ENCODE assay signal across 8 cellular contexts in genomic region chr2:74849228-74849892, GRCh38. TPM values are rescaled to one million over a fixed set of nuclear protein-coding genes. Genes with fewer than 3 reads are reported as not detected.
DNase-seq lines count a peak whose midpoint lies in the region; ATAC-seq and TF ChIP-seq lines count a peak whose summit lies in the region.

No MANE protein-coding gene starts in this region.

- intact Hi-C loops in activated CD8-positive, alpha-beta T cell treated with anti-CD3 and anti-CD28 coated beads for 36 hours (cut with micrococcal nuclease) = no loop called here
- intact Hi-C loops in right cardiac atrium (cut with DNase I) = no loop called here

- CTCF ChIA-PET in activated CD8-positive, alpha-beta T cell treated with anti-CD3 and anti-CD28 coated beads for 36 hours (lab: Charles Lee) = interaction anchor here (1.2 to 4.8 kb wide), 3 partner anchors 13 to 134 kb away, joined by 3 to 35 read pairs (median 4); no protein-coding TSS in a partner anchor

- POLR2A ChIA-PET in activated CD8-positive, alpha-beta T cell treated with anti-CD3 and anti-CD28 coated beads for 36 hours (lab: Charles Lee) = interaction anchor here (1.5 kb wide), 1 partner anchor 10 kb away, joined by 5 read pairs; no protein-coding TSS in a partner anchor

- peaks cover 7% of the 10 kb centered on the region for H3K4me1 ChIP-seq in right cardiac atrium (ENCODE audit: control insufficient read depth, insufficient read depth, low read length)

- no peaks in the 10 kb centered on the region for H3K27me3 Mint-ChIP-seq in activated CD8-positive, alpha-beta T cell treated with anti-CD3 and anti-CD28 coated beads for 36 hours

- peak overlapping the region; percentile 48 for H3K4me3 Mint-ChIP-seq in activated CD8-positive, alpha-beta T cell treated with anti-CD3 and anti-CD28 coated beads for 36 hours
- peak overlapping the region; percentile 54 for H3K4me3 Mint-ChIP-seq in stimulated activated effector memory CD8-positive, alpha-beta T cell treated with anti-CD3 and anti-CD28 coated beads, Interleukin-12 subunit alpha, Interleukin-12 subunit beta, amount 100 ng/mL, for 72 hours

- H3K9me3 ChIP-seq in right cardiac atrium (ENCODE audit: control insufficient read depth, low read length) = no peaks in the 10 kb centered on the region

- no peaks in the 10 kb centered on the region for H3K9me3 Mint-ChIP-seq in activated CD8-positive, alpha-beta T cell treated with anti-CD3 and anti-CD28 coated beads for 36 hours
- no peaks in the 10 kb centered on the region for H3K9me3 Mint-ChIP-seq in stimulated activated effector memory CD8-positive, alpha-beta T cell treated with anti-CD3 and anti-CD28 coated beads, Interleukin-12 subunit alpha, Interleukin-12 subunit beta, amount 100 ng/mL, for 72 hours

- 37% methylated on average over 8 of the region's 8 CpGs for WGBS in right cardiac atrium

- H3K27ac ChIP-seq in right cardiac atrium (ENCODE audit: low read length) = peak overlapping the region; percentile 47

- peaks cover 44% of the 10 kb centered on the region for H3K36me3 Mint-ChIP-seq in activated CD8-positive, alpha-beta T cell treated with anti-CD3 and anti-CD28 coated beads for 36 hours (ENCODE audit: low read depth)
- peaks cover 35% of the 10 kb centered on the region for H3K36me3 Mint-ChIP-seq in stimulated activated effector memory CD8-positive, alpha-beta T cell treated with anti-CD3 and anti-CD28 coated beads, Interleukin-12 subunit alpha, Interleukin-12 subunit beta, amount 100 ng/mL, for 72 hours

- no peaks in the 10 kb centered on the region for H3K27me3 ChIP-seq in right cardiac atrium (ENCODE audit: control insufficient read depth, insufficient read depth)

- no peak for TF ChIP-seq CTCF in GM12864 (IDR thresholded peaks at IDR 0.05; ENCODE audit: low read depth, low read length, missing control alignments)
- TF ChIP-seq CTCF in activated CD8-positive, alpha-beta T cell treated with anti-CD3 and anti-CD28 coated beads for 36 hours (IDR thresholded peaks at IDR 0.05) = no peak

- peak; percentile 73 for DNase-seq in GM12864 (ENCODE audit: low read depth)
- peak; percentile 93 for DNase-seq in Jurkat, Clone E6-1 (ENCODE audit: low read depth, low spot score)
- peak; percentile 50 for DNase-seq in activated CD8-positive, alpha-beta T cell treated with anti-CD3 and anti-CD28 coated beads for 36 hours
- DNase-seq in right cardiac atrium = peak; percentile 39 to 77 (median 65)
- DNase-seq in stimulated activated effector memory CD8-positive, alpha-beta T cell treated with anti-CD3 and anti-CD28 coated beads, Interleukin-12 subunit alpha, Interleukin-12 subunit beta, amount 100 ng/mL, for 72 hours (ENCODE audit: low spot score in 2 of 2) = peak in 1 of 2 donors; percentile 62
- no peak for DNase-seq in T1000 (lab: John Stamatoyannopoulos, UW)
- DNase-seq in NCI-H510A (lab: John Stamatoyannopoulos, UW) = no peak

- H3K4me3 ChIP-seq in GM12864 (ENCODE audit: low read depth, low read length) (peak overlapping the region; percentile 6), right cardiac atrium (ENCODE audit: low read length) (no peak overlapping the region)
- peak overlapping the region; percentile 45 for H3K4me3 ChIP-seq in Jurkat, Clone E6-1 (ENCODE audit: low read length)

- H3K4me1 Mint-ChIP-seq in activated CD8-positive, alpha-beta T cell treated with anti-CD3 and anti-CD28 coated beads for 36 hours (ENCODE audit: low read depth) = peaks cover 66% of the 10 kb centered on the region
- H3K4me1 Mint-ChIP-seq in stimulated activated effector memory CD8-positive, alpha-beta T cell treated with anti-CD3 and anti-CD28 coated beads, Interleukin-12 subunit alpha, Interleukin-12 subunit beta, amount 100 ng/mL, for 72 hours = peaks cover 53% of the 10 kb centered on the region

- peak; percentile 81 for ATAC-seq in GM21619 (IDR thresholded peaks at IDR 0.05; ENCODE audit: unreplicated experiment)
- ATAC-seq in activated CD8-positive, alpha-beta T cell treated with anti-CD3 and anti-CD28 coated beads for 36 hours = peak; percentile 82
- peak; percentile 58 to 61 for ATAC-seq in right cardiac atrium
- peak; percentile 85 for ATAC-seq in stimulated activated effector memory CD8-positive, alpha-beta T cell treated with anti-CD3 and anti-CD28 coated beads, Interleukin-12 subunit alpha, Interleukin-12 subunit beta, amount 100 ng/mL, for 72 hours

- H3K27ac Mint-ChIP-seq in activated CD8-positive, alpha-beta T cell treated with anti-CD3 and anti-CD28 coated beads for 36 hours = peak overlapping the region; percentile 79
- H3K27ac Mint-ChIP-seq in stimulated activated effector memory CD8-positive, alpha-beta T cell treated with anti-CD3 and anti-CD28 coated beads, Interleukin-12 subunit alpha, Interleukin-12 subunit beta, amount 100 ng/mL, for 72 hours = peak overlapping the region; percentile 49

RNA-seq across cellular contexts. Expression of gene HK2, which starts 15.4 kb away (rescaled TPM):
- 17.0 TPM for polyA plus RNA-seq in Jurkat, Clone E6-1 (2012; ENCODE audit: insufficient read depth, insufficient read length)
- 100 to 1,000 TPM; 121 to 124 TPM for total RNA-seq in activated CD8-positive, alpha-beta T cell treated with anti-CD3 and anti-CD28 coated beads for 36 hours
- 1 to 10 TPM; 2.0 to 6.0 (median 2.8) TPM for total RNA-seq in right cardiac atrium
- 2.9 TPM for polyA plus RNA-seq in right cardiac atrium

Comparison
In these comparisons a context has a peak if more than half of its experiments do, and no peak if none do; other contexts are left out.
1. DNase-seq: peak in GM12864 (single experiment), Jurkat, Clone E6-1 (single experiment), activated CD8-positive, alpha-beta T cell treated with anti-CD3 and anti-CD28 coated beads for 36 hours (single experiment) and right cardiac atrium (3 of 3); none in T1000 (single experiment) and NCI-H510A (single experiment).
2. RNA of gene HK2, which starts 15.4 kb away (total RNA-seq): 121 to 124 TPM in activated CD8-positive, alpha-beta T cell treated with anti-CD3 and anti-CD28 coated beads for 36 hours; 2.0 to 6.0 TPM in right cardiac atrium; every median in the first group is over 10 times any median in the second.
3. Peak in every context shown above with its lines, with median percentiles within 50 percentile points of each other: ATAC-seq.